Comparison of ENCODE assay signal across 8 cellular contexts in the genomic region with DNA sequence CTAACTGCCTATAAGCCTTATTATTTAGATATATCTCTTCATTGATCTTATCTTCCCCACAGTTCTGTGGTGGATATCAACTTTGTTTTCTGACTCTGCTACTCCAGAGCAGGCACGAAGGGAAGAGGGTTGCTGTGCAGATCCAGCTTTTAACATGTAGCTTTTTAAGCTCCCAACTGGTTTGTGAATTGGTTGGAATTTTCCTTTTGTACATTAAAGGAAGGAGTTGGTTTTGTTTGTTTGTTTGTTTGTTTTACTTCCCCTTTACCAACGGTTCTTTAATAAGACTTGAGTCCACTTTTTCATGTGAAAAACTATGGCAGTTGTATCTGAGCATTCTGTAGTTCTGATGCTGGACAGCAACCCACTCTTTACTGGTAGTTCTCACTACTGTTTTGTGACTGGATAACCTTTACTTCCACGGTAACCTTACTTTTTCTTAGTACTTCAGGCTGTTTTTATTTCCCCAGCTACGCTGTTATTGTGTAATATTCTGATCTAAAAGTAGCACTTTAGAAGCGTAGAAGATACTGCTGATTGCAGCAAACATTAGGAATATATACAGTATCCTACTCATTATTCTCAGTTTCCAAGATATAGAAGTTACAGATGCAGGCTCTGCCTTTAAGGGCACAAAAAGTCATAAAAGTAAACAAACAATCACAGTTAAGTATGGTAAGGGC. TPM values are rescaled to one million over a fixed set of nuclear protein-coding genes. Genes with fewer than 3 reads are reported as not detected.
DNase-seq lines count a peak whose midpoint lies in the region; ATAC-seq and TF ChIP-seq lines count a peak whose summit lies in the region.

No MANE protein-coding gene starts in this region.

- H3K9me3 ChIP-seq in endodermal cell (ENCODE audit: control insufficient read depth, low read length) (no peaks in the 10 kb centered on the region), gastrocnemius medialis (no peaks in the 10 kb centered on the region)

- H3K9me3 Mint-ChIP-seq in GM23338 (no peaks in the 10 kb centered on the region), endodermal cell (no peaks in the 10 kb centered on the region)

- WGBS in endodermal cell (ENCODE audit: insufficient coverage in 1 of 2, insufficient read length in 1 of 2), 2 experiments = 92 to 100% methylated on average over 1 to 5 of the region's 5 CpGs

- peaks cover 9% of the 10 kb centered on the region for H4K20me1 ChIP-seq in GM23338 (replicated peaks; ENCODE audit: insufficient read depth)

- H3K27me3 Mint-ChIP-seq in GM23338 (ENCODE audit: insufficient read depth, low read depth, poor library complexity) (no peaks in the 10 kb centered on the region), endodermal cell (ENCODE audit: insufficient read depth) (no peaks in the 10 kb centered on the region)

- H3K27ac ChIP-seq in GM23338 (ENCODE audit: low read depth) = no peak overlapping the region
- H3K27ac ChIP-seq in endodermal cell (ENCODE audit: low read depth, low read length) = no peak overlapping the region
- H3K27ac ChIP-seq in gastrocnemius medialis = peak overlapping the region; percentile 86 to 91 (median 90)

- peaks cover 16% of the 10 kb centered on the region for H3K4me1 Mint-ChIP-seq in GM23338
- H3K4me1 Mint-ChIP-seq in endodermal cell = peaks cover 21% of the 10 kb centered on the region

- no peak for TF ChIP-seq POLR2A in gastrocnemius medialis (IDR thresholded peaks at IDR 0.05)

- H3K36me3 ChIP-seq in GM23338 (ENCODE audit: insufficient read depth) = no peaks in the 10 kb centered on the region
- H3K36me3 ChIP-seq in endodermal cell (ENCODE audit: control insufficient read depth, insufficient read depth, low read length) = peaks cover 15% of the 10 kb centered on the region
- H3K36me3 ChIP-seq in gastrocnemius medialis = peaks cover 0 to 13% of the 10 kb centered on the region in 2 donors

- intact Hi-C loops in gastrocnemius medialis (cut with DNase I; ENCODE audit: low total_unique reads) = loop anchor here (5.0 to 10.0 kb wide), 3 partner anchors 182 to 1312 kb away; a partner anchor contains a TSS

- peaks cover 60% of the 10 kb centered on the region for H3K79me2 ChIP-seq in GM23338 (replicated peaks; ENCODE audit: insufficient read depth)

- H2AFZ ChIP-seq in GM23338 = no peak overlapping the region

- ATAC-seq in GM23338 (no peak), gastrocnemius medialis (peak in 1 of 2 donors; percentile 7), HG03342 (IDR thresholded peaks at IDR 0.05; ENCODE audit: unreplicated experiment) (no peak)

- H3K27me3 ChIP-seq in GM23338 (ENCODE audit: insufficient read depth) (no peaks in the 10 kb centered on the region), endodermal cell (ENCODE audit: control insufficient read depth, insufficient read depth, low read length, poor library complexity, severe bottlenecking) (no peaks in the 10 kb centered on the region), gastrocnemius medialis (no peaks in the 10 kb centered on the region)

- peak overlapping the region; percentile 93 for H3K4me2 ChIP-seq in GM23338

- H3K4me3 ChIP-seq in GM23338 (peak overlapping the region; percentile 95), endodermal cell (ENCODE audit: low read length) (peak overlapping the region; percentile 99), gastrocnemius medialis (peak overlapping the region; percentile 76 to 93 (median 84))

- peaks cover 8% of the 10 kb centered on the region; the same call in 2 of the 3 replicates for H3K36me3 Mint-ChIP-seq in GM23338 (ENCODE audit: low read depth)
- peaks cover 22% of the 10 kb centered on the region for H3K36me3 Mint-ChIP-seq in endodermal cell (ENCODE audit: low read depth)

- H3K9me2 ChIP-seq in GM23338 (ENCODE audit: insufficient read depth) = no peaks in the 10 kb centered on the region

- H3K9ac ChIP-seq in endodermal cell (ENCODE audit: extremely low read depth, low read length, poor library complexity, severe bottlenecking) = no peak overlapping the region

- H3K27ac Mint-ChIP-seq in GM23338 (no peak overlapping the region), endodermal cell (no peak overlapping the region)

- no peaks in the 10 kb centered on the region for H3F3A ChIP-seq in GM23338 (replicated peaks; ENCODE audit: low read depth)

- in situ Hi-C loops in gastrocnemius medialis (cut with MboI; ENCODE audit: low sequenced_read_pairs in 4 of 4) = loop anchor here in 1 of 4 donors (10.0 kb wide), 1 partner anchor 92 kb away; a partner anchor contains a TSS

- no peak for DNase-seq in GM23338 (ENCODE audit: low spot score)
- no peak for DNase-seq in endodermal cell
- DNase-seq in gastrocnemius medialis = no peak
- no peak for DNase-seq in NCI-H2029 treated with DMSO at 0.1 percent for 48 hours (lab: John Stamatoyannopoulos, UW)
- no peak for DNase-seq in NCI-H1105 treated with DMSO at 0.1 percent for 48 hours (lab: John Stamatoyannopoulos, UW)
- DNase-seq in activated CD4-positive, alpha-beta T cell treated with anti-CD3 and anti-CD28 coated beads for 48 hours = no peak

- TF ChIP-seq CTCF in GM23338 (conservative IDR thresholded peaks at IDR 0.05; ENCODE audit: low read depth in 2 of 2) (no peak), endodermal cell (conservative IDR thresholded peaks at IDR 0.05) (no peak), gastrocnemius medialis (IDR thresholded peaks at IDR 0.05 in 4 of 5, conservative IDR thresholded peaks at IDR 0.05 in 1 of 5) (no peak)

- H3K4me3 Mint-ChIP-seq in GM23338 = peak overlapping the region; percentile 97
- H3K4me3 Mint-ChIP-seq in endodermal cell = peak overlapping the region; percentile 93

- H3K4me1 ChIP-seq in GM23338 (ENCODE audit: insufficient read depth) (peaks cover 8% of the 10 kb centered on the region; the same call in 1 of the 2 replicates), endodermal cell (ENCODE audit: control insufficient read depth, insufficient read depth, low read length) (no peaks in the 10 kb centered on the region), gastrocnemius medialis (peaks cover 36 to 37% of the 10 kb centered on the region in 2 donors)

TF ChIP-seq in GM23338, 12 proteins besides CTCF, POLR2A, EP300 and RAD21 (continues in another document):
- TF ChIP-seq ZNF331 (CRISPR knock-in tag; IDR thresholded peaks at IDR 0.05; ENCODE audit: low read depth) (no peak), EZH2 (IDR thresholded peaks at IDR 0.05; ENCODE audit: low read depth, unreplicated experiment) (no peak), ZNF114 (CRISPR knock-in tag; IDR thresholded peaks at IDR 0.05) (no peak), EZH2phosphoT487 (IDR thresholded peaks at IDR 0.05; ENCODE audit: unreplicated experiment) (no peak), STAT1 (IDR thresholded peaks at IDR 0.05; ENCODE audit: unreplicated experiment) (no peak), POLR2AphosphoS5 (IDR thresholded peaks at IDR 0.05; ENCODE audit: low read depth) (no peak)

TF ChIP-seq in PFSK-1, 5 proteins besides CTCF, POLR2A, EP300 and RAD21:
- TF ChIP-seq TAF1 (IDR thresholded peaks at IDR 0.05; ENCODE audit: borderline replicate concordance, insufficient read depth, low read length) = no peak
- TF ChIP-seq, protein P1, sequence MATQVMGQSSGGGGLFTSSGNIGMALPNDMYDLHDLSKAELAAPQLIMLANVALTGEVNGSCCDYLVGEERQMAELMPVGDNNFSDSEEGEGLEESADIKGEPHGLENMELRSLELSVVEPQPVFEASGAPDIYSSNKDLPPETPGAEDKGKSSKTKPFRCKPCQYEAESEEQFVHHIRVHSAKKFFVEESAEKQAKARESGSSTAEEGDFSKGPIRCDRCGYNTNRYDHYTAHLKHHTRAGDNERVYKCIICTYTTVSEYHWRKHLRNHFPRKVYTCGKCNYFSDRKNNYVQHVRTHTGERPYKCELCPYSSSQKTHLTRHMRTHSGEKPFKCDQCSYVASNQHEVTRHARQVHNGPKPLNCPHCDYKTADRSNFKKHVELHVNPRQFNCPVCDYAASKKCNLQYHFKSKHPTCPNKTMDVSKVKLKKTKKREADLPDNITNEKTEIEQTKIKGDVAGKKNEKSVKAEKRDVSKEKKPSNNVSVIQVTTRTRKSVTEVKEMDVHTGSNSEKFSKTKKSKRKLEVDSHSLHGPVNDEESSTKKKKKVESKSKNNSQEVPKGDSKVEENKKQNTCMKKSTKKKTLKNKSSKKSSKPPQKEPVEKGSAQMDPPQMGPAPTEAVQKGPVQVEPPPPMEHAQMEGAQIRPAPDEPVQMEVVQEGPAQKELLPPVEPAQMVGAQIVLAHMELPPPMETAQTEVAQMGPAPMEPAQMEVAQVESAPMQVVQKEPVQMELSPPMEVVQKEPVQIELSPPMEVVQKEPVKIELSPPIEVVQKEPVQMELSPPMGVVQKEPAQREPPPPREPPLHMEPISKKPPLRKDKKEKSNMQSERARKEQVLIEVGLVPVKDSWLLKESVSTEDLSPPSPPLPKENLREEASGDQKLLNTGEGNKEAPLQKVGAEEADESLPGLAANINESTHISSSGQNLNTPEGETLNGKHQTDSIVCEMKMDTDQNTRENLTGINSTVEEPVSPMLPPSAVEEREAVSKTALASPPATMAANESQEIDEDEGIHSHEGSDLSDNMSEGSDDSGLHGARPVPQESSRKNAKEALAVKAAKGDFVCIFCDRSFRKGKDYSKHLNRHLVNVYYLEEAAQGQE (IDR thresholded peaks at IDR 0.05; ENCODE audit: insufficient read depth in 1 of 2, low read depth in 2 of 2, low read length in 2 of 2) = peak; percentile 68 to 88

RNA-seq across cellular contexts. Expression of a gene that starts 1.6 kb away (rescaled TPM):
- 45.4 and 46.2 TPM in 2 replicates for total RNA-seq in GM23338 (2014; rRNA removed; shearing (Covaris generic))
- polyA plus RNA-seq in GM23338 (2016; fragmentation: Nextera tagmentation; extraction: Ambion mirVana) = 28.8 and 32.8 TPM in 2 replicates
- polyA plus RNA-seq in PFSK-1 (2012; ENCODE audit: insufficient read length, low read depth) = 23.9 TPM
- total RNA-seq in endodermal cell (10 to 100 TPM; 56.5 to 69.1 TPM), gastrocnemius medialis (100 to 1,000 TPM in 2 of 4 donors, 10 to 100 TPM in 2; 95.1 to 128 (median 104) TPM)
- 73.7 TPM for polyA plus RNA-seq in endodermal cell (2013, experiment 1 of 2)
- 69.0 TPM for polyA plus RNA-seq in endodermal cell (2013, experiment 2 of 2)

Comparison
In these comparisons a context has a peak if more than half of its experiments do, and no peak if none do; other contexts are left out.
1. H3K27ac ChIP-seq: peak in gastrocnemius medialis (4 of 4); none in GM23338 (single experiment) and endodermal cell (single experiment).
2. Peak in every context shown above with its lines, with median percentiles within 50 percentile points of each other: H3K4me3 ChIP-seq.